In the genomic region with DNA sequence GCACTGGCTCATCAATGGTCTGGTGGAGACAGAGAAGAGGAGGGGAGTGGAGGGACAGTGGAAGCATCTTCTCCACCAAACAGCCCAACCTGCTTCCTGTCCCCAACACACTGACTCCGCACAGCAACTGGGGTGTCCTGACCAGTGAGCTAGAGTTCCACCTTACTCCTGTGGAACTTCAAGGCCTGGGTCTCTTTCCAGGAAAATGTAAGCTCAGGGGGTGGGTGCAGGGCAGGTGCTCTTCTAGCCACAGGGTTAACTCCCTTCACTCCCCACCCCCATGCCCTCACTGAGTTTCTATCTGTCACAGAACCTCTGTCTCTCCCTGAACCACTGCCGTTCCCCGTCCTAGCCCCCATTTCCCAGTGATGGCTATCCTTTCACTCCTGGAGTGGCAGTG, we compare ENCODE assay signal across 9 cellular contexts. TPM values are rescaled to one million over a fixed set of nuclear protein-coding genes. Genes with fewer than 3 reads are reported as not detected.
DNase-seq lines count a peak whose midpoint lies in the region; ATAC-seq and TF ChIP-seq lines count a peak whose summit lies in the region.
"Had no signal": no experiment of that assay in that cellular context is flagged by ENCODE, and none has a peak within 500 bp of the region (broad histone marks: within the 10 kb centered on the region; RNA-seq: fewer than 3 reads in every experiment).

No MANE protein-coding gene starts in this region.

- H3K4me2 ChIP-seq in GM23248 (ENCODE audit: unreplicated experiment): peak overlapping the region; percentile 76

- H3K4me1 Mint-ChIP-seq in T-helper 17 cell: peaks cover 50% of the 10 kb centered on the region

- H3K27me3 ChIP-seq in GM23248 (replicated peaks; ENCODE audit: insufficient read depth): no peaks in the 10 kb centered on the region
- H3K27me3 ChIP-seq in spleen (replicated peaks in 1 of 7): no peaks in the 10 kb centered on the region

- no peaks in the 10 kb centered on the region for H4K20me1 ChIP-seq in GM23248 (ENCODE audit: insufficient read depth)

- H3K9me3 ChIP-seq in GM23248 (ENCODE audit: low read depth) (no peaks in the 10 kb centered on the region), T-helper 17 cell (ENCODE audit: control insufficient read depth, low read length, poor library complexity, severe bottlenecking) (no peaks in the 10 kb centered on the region), spleen (no peaks in the 10 kb centered on the region)

- peaks cover 28% of the 10 kb centered on the region for H3K4me1 ChIP-seq in GM23248 (ENCODE audit: insufficient read depth)
- peaks cover 44 to 87% (median 59%) of the 10 kb centered on the region in 6 donors for H3K4me1 ChIP-seq in spleen

- no peak for TF ChIP-seq POLR2A in spleen (IDR thresholded peaks at IDR 0.05)

- H3F3A ChIP-seq in GM23248 (ENCODE audit: insufficient read depth): no peaks in the 10 kb centered on the region

- H2AFZ ChIP-seq in GM23248: peak overlapping the region; percentile 86

- intact Hi-C loops in spleen (cut with DNase I; ENCODE audit: low total_unique reads): no loop called here

- in situ Hi-C loops in GM23248 (cut with MboI): no loop called here

- no peaks in the 10 kb centered on the region for H3K27me3 Mint-ChIP-seq in T-helper 17 cell

- TF ChIP-seq CTCF in foreskin fibroblast (IDR thresholded peaks at IDR 0.05; ENCODE audit: low read depth, low read length): no peak
- TF ChIP-seq CTCF in spleen (IDR thresholded peaks at IDR 0.05 in 8 of 11, conservative IDR thresholded peaks at IDR 0.05 in 3 of 11): no peak

- peak overlapping the region; percentile 88 for H3K4me3 ChIP-seq in GM23248
- peak overlapping the region; percentile 77 to 83 for H3K4me3 ChIP-seq in foreskin fibroblast (ENCODE audit: low read depth in 1 of 2, low read length in 2 of 2)
- H3K4me3 ChIP-seq in spleen: peak overlapping the region; percentile 67 to 95 (median 90)

- no peaks in the 10 kb centered on the region for H3K36me3 ChIP-seq in GM23248 (ENCODE audit: low read depth)
- H3K36me3 ChIP-seq in spleen: peaks cover 0 to 25% (median 11%) of the 10 kb centered on the region in 6 donors

- H3K4me3 Mint-ChIP-seq in T-helper 17 cell: peak overlapping the region; percentile 95

- H3K27ac ChIP-seq in GM23248: no peak overlapping the region
- H3K27ac ChIP-seq in spleen: peak overlapping the region; percentile 64 to 96 (median 94)

- DNase-seq in GM23248: peak; percentile 18
- DNase-seq in T-helper 17 cell: no peak
- peak in 1 of 2 donors; percentile 14 for DNase-seq in foreskin fibroblast
- DNase-seq in spleen: no peak
- no peak for DNase-seq in CD1c-positive myeloid dendritic cell (ENCODE audit: extremely low spot score)

- H3K36me3 Mint-ChIP-seq in T-helper 17 cell (ENCODE audit: low read depth): no peaks in the 10 kb centered on the region

- ATAC-seq in T-helper 17 cell: peak; percentile 2
- ATAC-seq in HG03354 (IDR thresholded peaks at IDR 0.05; ENCODE audit: poor library complexity, severe bottlenecking, unreplicated experiment): no peak
- ATAC-seq in HG03135 (IDR thresholded peaks at IDR 0.05; ENCODE audit: unreplicated experiment): no peak
- ATAC-seq in esophagus mucosa: no peak

- peaks cover 21% of the 10 kb centered on the region for H3K79me2 ChIP-seq in GM23248 (ENCODE audit: insufficient read depth)

- WGBS in GM23248 (ENCODE audit: low coverage in 1 of 2, low lambda C conversion rate in 2 of 2, missing lambda C conversion rate in 2 of 2), 2 experiments: 24 to 30% methylated on average over 3 of the region's 3 CpGs
- 46 to 68% (median 56%) methylated on average over 3 of the region's 3 CpGs for WGBS in spleen, 5 donors

- H3K9me2 ChIP-seq in GM23248 (ENCODE audit: insufficient read depth): no peaks in the 10 kb centered on the region

- peak overlapping the region; percentile 92 for H3K27ac Mint-ChIP-seq in T-helper 17 cell

- H3K9ac ChIP-seq in GM23248: peak overlapping the region; percentile 92

RNA-seq across cellular contexts. Expression of gene MOB3C, which starts 0.9 kb away (rescaled TPM):
- 5.9 and 7.0 TPM in 2 replicates for total RNA-seq in GM23248 (2014; rRNA removed; shearing (Covaris generic))
- polyA plus RNA-seq in GM23248 (2016; fragmentation: Nextera tagmentation; extraction: Ambion mirVana): 4.7 and 6.1 TPM in 2 replicates
- 10 to 100 TPM; 13.3 to 20.4 TPM for total RNA-seq in T-helper 17 cell
- total RNA-seq in spleen: 10 to 100 TPM; 20.6 to 27.5 (median 24.5) TPM
- 10 to 100 TPM in 2 of 3 donors, 1 to 10 TPM in 1; 8.2 to 17.6 (median 11.9) TPM for polyA plus RNA-seq in spleen
- total RNA-seq in esophagus mucosa: 13.9 TPM

RNA-seq across cellular contexts. Expression of gene MKNK1, which starts 11.7 kb away (rescaled TPM):
- total RNA-seq in GM23248 (2014; rRNA removed; shearing (Covaris generic)): 8.9 and 15.5 TPM in 2 replicates
- polyA plus RNA-seq in GM23248 (2016; fragmentation: Nextera tagmentation; extraction: Ambion mirVana): 10.0 and 16.1 TPM in 2 replicates
- 10 to 100 TPM; 48.5 to 73.2 TPM for total RNA-seq in T-helper 17 cell
- 100 to 1,000 TPM in 5 of 7 donors, 10 to 100 TPM in 2; 67.3 to 169 (median 114) TPM for total RNA-seq in spleen
- 10 to 100 TPM; 19.2 to 42.7 (median 35.6) TPM for polyA plus RNA-seq in spleen
- 31.3 TPM for total RNA-seq in esophagus mucosa

RNA-seq across cellular contexts. Expression of gene ATPAF1, which starts 52.4 kb away (rescaled TPM):
- total RNA-seq in GM23248 (2014; rRNA removed; shearing (Covaris generic)): 61.3 and 66.3 TPM in 2 replicates
- polyA plus RNA-seq in GM23248 (2016; fragmentation: Nextera tagmentation; extraction: Ambion mirVana) (43.3 and 46.3 TPM in 2 replicates), spleen (10 to 100 TPM; 23.7 to 31.7 (median 29.6) TPM)
- total RNA-seq in T-helper 17 cell (10 to 100 TPM; 19.7 to 21.5 TPM), spleen (10 to 100 TPM; 23.7 to 39.5 (median 25.1) TPM), esophagus mucosa (24.2 TPM)

RNA-seq across cellular contexts. Expression of gene TEX38, which starts 55.9 kb away (rescaled TPM):
- total RNA-seq in GM23248 (2014; rRNA removed; shearing (Covaris generic)): not detected in 2 replicates
- 0.34 TPM in 1 of 2 replicates, not detected in the other for polyA plus RNA-seq in GM23248 (2016; fragmentation: Nextera tagmentation; extraction: Ambion mirVana)
- not detected for total RNA-seq in T-helper 17 cell
- not detected for total RNA-seq in spleen
- polyA plus RNA-seq in spleen: under 1 TPM in 2 of 3 donors, not detected in 1; 0.09 to 0.11 TPM
- total RNA-seq in esophagus mucosa: not detected
- total RNA-seq: T-helper 2 cell treated with Interferon-gamma antibody and Interleukin-4, amounts not matched to agents 100 ng/mL and 5 ng/mL, for 36 hours had no signal
